ENCODE assay signal across 9 cellular contexts in the genomic region with DNA sequence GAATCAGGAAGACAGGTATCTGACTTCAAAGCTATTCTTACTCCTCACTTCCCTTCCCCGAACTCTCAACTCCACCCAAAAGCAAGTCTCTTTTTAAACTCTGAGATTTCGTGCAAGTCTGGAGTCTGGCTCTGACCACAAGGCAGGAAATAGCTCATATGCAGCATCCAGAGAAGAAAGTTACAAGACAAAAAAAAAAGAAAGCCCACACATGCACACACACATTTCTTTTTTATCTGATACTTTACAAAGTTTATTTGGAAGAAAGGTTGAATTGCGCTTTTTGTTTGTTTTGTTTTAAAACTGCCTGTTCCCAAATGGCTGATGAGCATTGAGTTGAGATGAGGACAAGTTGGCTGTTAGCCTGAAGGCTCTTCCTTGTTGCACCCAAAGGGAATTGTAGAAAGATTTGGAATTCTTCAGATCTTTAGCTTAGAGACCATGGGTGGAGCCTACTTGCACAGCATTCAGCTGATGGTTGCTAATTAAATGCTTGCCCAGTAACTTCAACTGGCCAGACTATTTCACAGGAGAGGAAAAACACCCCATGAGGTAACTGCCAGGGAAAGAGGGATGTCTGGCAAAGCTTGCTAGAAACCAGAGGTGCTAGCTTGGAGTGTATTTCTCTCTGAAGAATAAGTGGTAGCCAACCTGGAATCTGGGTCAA.
DNase-seq lines count a peak whose midpoint lies in the region; ATAC-seq lines count a peak whose summit lies in the region.
"Had no signal": no experiment of that assay in that cellular context is flagged by ENCODE, and none has a peak within 500 bp of the region (broad histone marks: within the 10 kb centered on the region; RNA-seq: fewer than 3 reads in every experiment).

No MANE protein-coding gene starts in this region.

- H3K27ac Mint-ChIP-seq in stimulated activated naive B cell treated with anti-CD40 and anti-IgM and Interleukin-4, amounts not matched to agents 10 μg/mL and 1 μg/mL and 100 μg/mL, for 72 hours: peak overlapping the region; percentile 48

- no peaks in the 10 kb centered on the region for H3K27me3 Mint-ChIP-seq in stimulated activated naive B cell treated with anti-CD40 and anti-IgM and Interleukin-4, amounts not matched to agents 10 μg/mL and 1 μg/mL and 100 μg/mL, for 72 hours

- DNase-seq in A172 (ENCODE audit: low spot score) (peak; percentile 10), globus pallidus (ENCODE audit: low spot score) (peak; percentile 20), left colon (no peak), NCI-H1092 treated with DMSO at 0.1 percent for 48 hours (lab: John Stamatoyannopoulos, UW) (no peak)
- DNase-seq in activated CD4-positive, alpha-beta T cell treated with anti-CD3 and anti-CD28 coated beads for 48 hours: peak; percentile 43
- peak; percentile 10 for DNase-seq in stimulated activated naive B cell treated with anti-CD40 and anti-IgM and Interleukin-4, amounts not matched to agents 10 μg/mL and 1 μg/mL and 100 μg/mL, for 72 hours

- H3K4me3 Mint-ChIP-seq in stimulated activated naive B cell treated with anti-CD40 and anti-IgM and Interleukin-4, amounts not matched to agents 10 μg/mL and 1 μg/mL and 100 μg/mL, for 72 hours: no peak overlapping the region

- peaks cover 0 to 1% of the 10 kb centered on the region in 2 donors for H3K9me3 Mint-ChIP-seq in stimulated activated naive B cell treated with anti-CD40 and anti-IgM and Interleukin-4, amounts not matched to agents 10 μg/mL and 1 μg/mL and 100 μg/mL, for 72 hours

- ATAC-seq in GM18873 (IDR thresholded peaks at IDR 0.05; ENCODE audit: low FRiP score, unreplicated experiment) (peak; percentile 99), HG03060 (IDR thresholded peaks at IDR 0.05; ENCODE audit: low read depth, unreplicated experiment) (peak; percentile 84), left colon (no peak)
- peak; percentile 75 to 92 for ATAC-seq in stimulated activated naive B cell treated with anti-CD40 and anti-IgM and Interleukin-4, amounts not matched to agents 10 μg/mL and 1 μg/mL and 100 μg/mL, for 72 hours (replicated peaks)

- H3K36me3 Mint-ChIP-seq in stimulated activated naive B cell treated with anti-CD40 and anti-IgM and Interleukin-4, amounts not matched to agents 10 μg/mL and 1 μg/mL and 100 μg/mL, for 72 hours: no peaks in the 10 kb centered on the region
- H3K36me3 Mint-ChIP-seq: brain had no signal

- H3K4me1 Mint-ChIP-seq in stimulated activated naive B cell treated with anti-CD40 and anti-IgM and Interleukin-4, amounts not matched to agents 10 μg/mL and 1 μg/mL and 100 μg/mL, for 72 hours: peaks cover 0 to 2% of the 10 kb centered on the region in 2 donors

- intact Hi-C loops in left colon (cut with DNase I, micrococcal nuclease): no loop called here

Comparison
In these comparisons a context has a peak if more than half of its experiments do, and no peak if none do; other contexts are left out.
1. DNase-seq: peak in A172 (single experiment), activated CD4-positive, alpha-beta T cell treated with anti-CD3 and anti-CD28 coated beads for 48 hours (single experiment), globus pallidus (single experiment) and stimulated activated naive B cell treated with anti-CD40 and anti-IgM and Interleukin-4, amounts not matched to agents 10 μg/mL and 1 μg/mL and 100 μg/mL, for 72 hours (single experiment); none in left colon (0 of 2) and NCI-H1092 treated with DMSO at 0.1 percent for 48 hours (single experiment).